17 cellular contexts compared by ENCODE assay signal in the genomic region with DNA sequence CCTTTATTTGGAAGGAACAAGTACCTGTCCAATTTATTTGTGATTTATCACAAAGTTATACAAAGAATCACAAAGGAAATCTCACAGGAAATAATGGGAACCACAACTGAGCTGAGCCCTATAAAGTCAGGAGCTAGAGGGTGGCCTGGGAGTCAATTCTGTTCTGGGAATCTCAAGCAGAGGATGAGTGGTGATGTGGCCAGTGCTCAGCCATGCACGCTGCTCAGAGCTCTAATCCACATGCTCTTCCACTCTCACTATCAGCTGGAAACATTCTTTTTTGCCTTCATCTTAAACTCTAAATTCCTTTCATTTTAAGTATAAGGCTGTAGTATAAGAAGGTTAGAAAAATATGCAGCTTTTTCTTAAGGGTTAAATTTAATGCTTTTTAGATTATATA. TPM values are rescaled to one million over a fixed set of nuclear protein-coding genes. Genes with fewer than 3 reads are reported as not detected.
DNase-seq lines count a peak whose midpoint lies in the region; ATAC-seq and TF ChIP-seq lines count a peak whose summit lies in the region.
"Had no signal": no experiment of that assay in that cellular context is flagged by ENCODE, and none has a peak within 500 bp of the region (broad histone marks: within the 10 kb centered on the region; RNA-seq: fewer than 3 reads in every experiment).

No MANE protein-coding gene starts in this region.

- no peaks in the 10 kb centered on the region for H3K27me3 Mint-ChIP-seq in nephron progenitor cell (ENCODE audit: low read depth, poor library complexity)

- TF ChIP-seq POLR2A in esophagus squamous epithelium (IDR thresholded peaks at IDR 0.05): no peak

- 68 to 100% methylated on average over 1 of the region's 1 CpG for WGBS in esophagus squamous epithelium, 2 donors

- H3K9ac ChIP-seq in PC-3 (ENCODE audit: low read length) (no peak overlapping the region), fibroblast of lung (ENCODE audit: insufficient read depth, low read length) (no peak overlapping the region)

- H3K4me1 ChIP-seq in PC-3 (ENCODE audit: insufficient read depth, low read length): no peaks in the 10 kb centered on the region
- peaks cover 6% of the 10 kb centered on the region for H3K4me1 ChIP-seq in fibroblast of lung (ENCODE audit: control insufficient read depth, extremely low read depth, insufficient read depth, low read length)
- H3K4me1 ChIP-seq in esophagus squamous epithelium: peaks cover 0 to 5% (median 0%) of the 10 kb centered on the region in 3 donors
- H3K4me1 ChIP-seq: BE2C had no signal

- H3K27ac ChIP-seq in PC-3 (ENCODE audit: low read length) (no peak overlapping the region), fibroblast of lung (ENCODE audit: insufficient read depth, low read length) (peak overlapping the region; percentile 29), esophagus squamous epithelium (no peak overlapping the region), caudate nucleus (ENCODE audit: low read depth, low read length) (no peak overlapping the region)
- H3K27ac ChIP-seq: spleen had no signal

- POLR2A ChIA-PET in PC-3 (lab: Charles Lee; ENCODE audit: unreplicated experiment): interaction anchor here (0.7 kb wide), 1 partner anchor 61 kb away, joined by 3 read pairs; no protein-coding TSS in a partner anchor

- DNase-seq in EH (ENCODE audit: low read depth): peak; percentile 73
- no peak for DNase-seq in PC-3
- DNase-seq in fibroblast of lung (ENCODE audit: low read depth in 2 of 2): peak in 1 of 2 donors; percentile 73
- DNase-seq in nephron progenitor cell: peak; percentile 21
- DNase-seq in esophagus squamous epithelium (lab: John Stamatoyannopoulos, UW): no peak
- DNase-seq in caudate nucleus (lab: John Stamatoyannopoulos, UW): no peak
- DNase-seq: BE2C, HCEC 1CT, kidney, NCI-H2081, NCI-H510A treated with DMSO at 0.1 percent for 48 hours, spleen, tibial artery had no signal

- H3F3A ChIP-seq in PC-3 (ENCODE audit: low read length, unreplicated experiment): no peaks in the 10 kb centered on the region

- H3K79me2 ChIP-seq in PC-3 (ENCODE audit: low read length) (peaks cover 31% of the 10 kb centered on the region), fibroblast of lung (ENCODE audit: control insufficient read depth, insufficient read depth, low read length) (peaks cover 71% of the 10 kb centered on the region)

- H3K4me3 Mint-ChIP-seq in nephron progenitor cell: no peak overlapping the region
- H3K4me3 Mint-ChIP-seq: activated naive CD8-positive, alpha-beta T cell; stimulated activated effector memory CD8-positive, alpha-beta T cell treated with anti-CD3 and anti-CD28 coated beads, Interleukin-12 subunit alpha, Interleukin-12 subunit beta, amount 100 ng/mL, for 72 hours had no signal

- no peaks in the 10 kb centered on the region for H3K27me3 ChIP-seq in PC-3 (ENCODE audit: low read length)
- H3K27me3 ChIP-seq in fibroblast of lung (ENCODE audit: control insufficient read depth, insufficient read depth, low read length): no peaks in the 10 kb centered on the region
- no peaks in the 10 kb centered on the region for H3K27me3 ChIP-seq in esophagus squamous epithelium
- H3K27me3 ChIP-seq: spleen, tibial artery had no signal

- H3K9me3 ChIP-seq in PC-3 (ENCODE audit: low read length) (no peaks in the 10 kb centered on the region), fibroblast of lung (ENCODE audit: control insufficient read depth, insufficient read depth, low read depth, low read length) (no peaks in the 10 kb centered on the region), esophagus squamous epithelium (no peaks in the 10 kb centered on the region)
- H3K9me3 ChIP-seq: BE2C, spleen, tibial artery had no signal

- no TSS peak for BruUV-seq in PC-3 (replicated peaks; lab: Mats Ljungman, UMichigan)

- intact Hi-C loops in PC-3 (cut with micrococcal nuclease): no loop called here
- intact Hi-C loops in esophagus squamous epithelium (cut with DNase I): no loop called here

- H3K36me3 ChIP-seq in PC-3 (ENCODE audit: low read depth, low read length) (no peaks in the 10 kb centered on the region), fibroblast of lung (ENCODE audit: control insufficient read depth, insufficient read depth, low read length) (no peaks in the 10 kb centered on the region), esophagus squamous epithelium (no peaks in the 10 kb centered on the region)
- H3K36me3 ChIP-seq: BE2C, spleen, tibial artery had no signal

- H3K4me1 Mint-ChIP-seq in nephron progenitor cell: peaks cover 13% of the 10 kb centered on the region
- H3K4me1 Mint-ChIP-seq: stimulated activated effector memory CD8-positive, alpha-beta T cell treated with anti-CD3 and anti-CD28 coated beads, Interleukin-12 subunit alpha, Interleukin-12 subunit beta, amount 100 ng/mL, for 72 hours had no signal

- no peaks in the 10 kb centered on the region for H3K36me3 Mint-ChIP-seq in nephron progenitor cell (ENCODE audit: low read depth)
- H3K36me3 Mint-ChIP-seq: activated naive CD8-positive, alpha-beta T cell; stimulated activated effector memory CD8-positive, alpha-beta T cell treated with anti-CD3 and anti-CD28 coated beads, Interleukin-12 subunit alpha, Interleukin-12 subunit beta, amount 100 ng/mL, for 72 hours had no signal

- CTCF ChIA-PET in PC-3 (lab: Charles Lee): no interaction called here

- H3K4me2 ChIP-seq in PC-3 (ENCODE audit: low read length) (no peak overlapping the region), fibroblast of lung (ENCODE audit: extremely low read depth, insufficient read depth, low read length) (no peak overlapping the region)

- H2AFZ ChIP-seq in PC-3 (ENCODE audit: low read length) (no peak overlapping the region), fibroblast of lung (ENCODE audit: low read length) (no peak overlapping the region)

- no peaks in the 10 kb centered on the region for H4K20me1 ChIP-seq in PC-3 (ENCODE audit: low read length)
- H4K20me1 ChIP-seq in fibroblast of lung (ENCODE audit: control insufficient read depth, extremely low read depth, insufficient read depth, low read length): no peaks in the 10 kb centered on the region

- TF ChIP-seq CTCF in PC-3 (conservative IDR thresholded peaks at IDR 0.05; ENCODE audit: low read depth, low read length) (no peak), fibroblast of lung (conservative IDR thresholded peaks at IDR 0.05 in 1 of 2, IDR thresholded peaks at IDR 0.05 in 1 of 2; ENCODE audit: low read depth in 1 of 2, low read length in 2 of 2) (no peak), nephron progenitor cell (IDR thresholded peaks at IDR 0.05) (no peak), esophagus squamous epithelium (IDR thresholded peaks at IDR 0.05) (no peak)

- H3K9me3 Mint-ChIP-seq in nephron progenitor cell: peaks cover 8% of the 10 kb centered on the region
- H3K9me3 Mint-ChIP-seq: stimulated activated effector memory CD8-positive, alpha-beta T cell treated with anti-CD3 and anti-CD28 coated beads, Interleukin-12 subunit alpha, Interleukin-12 subunit beta, amount 100 ng/mL, for 72 hours had no signal

- H3K9me2 ChIP-seq in PC-3 (replicated peaks; ENCODE audit: low read length): no peaks in the 10 kb centered on the region

- H3K27ac Mint-ChIP-seq in nephron progenitor cell: no peak overlapping the region
- H3K27ac Mint-ChIP-seq: activated naive CD8-positive, alpha-beta T cell; stimulated activated effector memory CD8-positive, alpha-beta T cell treated with anti-CD3 and anti-CD28 coated beads, Interleukin-12 subunit alpha, Interleukin-12 subunit beta, amount 100 ng/mL, for 72 hours had no signal

- no peak overlapping the region for H3K4me3 ChIP-seq in PC-3 (ENCODE audit: low read length)
- H3K4me3 ChIP-seq in fibroblast of lung (replicated peaks in 1 of 4; ENCODE audit: control extremely low read depth in 1 of 4, insufficient read depth in 1 of 4, low read depth in 3 of 4, low read length in 4 of 4): no peak overlapping the region
- no peak overlapping the region for H3K4me3 ChIP-seq in esophagus squamous epithelium
- H3K4me3 ChIP-seq: spleen, tibial artery had no signal

- ATAC-seq in PC-3 (peak; percentile 54), GM19324 (IDR thresholded peaks at IDR 0.05; ENCODE audit: low FRiP score, unreplicated experiment) (no peak), GM18861 (IDR thresholded peaks at IDR 0.05; ENCODE audit: unreplicated experiment) (no peak)
- ATAC-seq: stimulated activated effector memory CD8-positive, alpha-beta T cell treated with anti-CD3 and anti-CD28 coated beads, Interleukin-12 subunit alpha, Interleukin-12 subunit beta, amount 100 ng/mL, for 72 hours had no signal

RNA-seq across cellular contexts. Expression of a gene that starts 36.6 kb away (rescaled TPM):
- total RNA-seq in PC-3 (2014; rRNA removed) (21.7 and 26.7 TPM in 2 replicates), fibroblast of lung (107 and 187 TPM in 2 replicates), esophagus squamous epithelium (10 to 100 TPM; 18.3 to 55.3 (median 29.8) TPM)
- 136 and 170 TPM in 2 replicates for polyA plus RNA-seq in fibroblast of lung
- 242 and 250 TPM in 2 replicates for polyA plus RNA-seq in fibroblast of lung (2012)
- 571 and 816 TPM in 2 replicates for polyA minus RNA-seq in fibroblast of lung (ENCODE audit: low replicate concordance)

Comparison
In these comparisons a context has a peak if more than half of its experiments do, and no peak if none do; other contexts are left out.
1. DNase-seq: peak in EH (single experiment) and nephron progenitor cell (single experiment); none in PC-3 (single experiment), esophagus squamous epithelium (single experiment) and caudate nucleus (0 of 61).